Comparison of ENCODE assay signal across 10 cellular contexts in genomic region chr7:156156734-156157408, GRCh38.
DNase-seq lines count a peak whose midpoint lies in the region; ATAC-seq, FAIRE-seq and TF ChIP-seq lines count a peak whose summit lies in the region.
"Had no signal": no experiment of that assay in that cellular context is flagged by ENCODE, and none has a peak within 500 bp of the region (broad histone marks: within the 10 kb centered on the region; RNA-seq: fewer than 3 reads in every experiment).

No MANE protein-coding gene starts in this region.

- H3K9me2 ChIP-seq in Karpas-422 (replicated peaks; ENCODE audit: insufficient read depth, low read length), result no peaks in the 10 kb centered on the region
- no peaks in the 10 kb centered on the region for H3K9me2 ChIP-seq in neural cell (ENCODE audit: insufficient read depth, low read length)

- H3K4me2 ChIP-seq in Karpas-422 (ENCODE audit: low read depth, low read length, poor library complexity, severe bottlenecking) (no peak overlapping the region), GM12878 (ENCODE audit: control insufficient read depth, insufficient read depth) (no peak overlapping the region), neural cell (ENCODE audit: low read length) (no peak overlapping the region)

- TF ChIP-seq RAD21 in GM12878 (IDR thresholded peaks at IDR 0.05; ENCODE audit: insufficient read depth, low read depth, low read length) (0 out of 2 replicates have a peak, but pooled peaks have one; percentile 15), neural cell (conservative IDR thresholded peaks at IDR 0.05) (no peak)

- WGBS in GM12878 (ENCODE audit: insufficient coverage, insufficient replicate concordance, low lambda C conversion rate, missing lambda C conversion rate), result 51% methylated on average over 18 of the region's 20 CpGs
- WGBS in esophagus muscularis mucosa, result 64% methylated on average over 16 of the region's 20 CpGs

- TF ChIP-seq CTCF in GM12878 (IDR thresholded peaks at IDR 0.05 in 2 of 3, conservative IDR thresholded peaks at IDR 0.05 in 1 of 3; ENCODE audit: control insufficient read depth in 2 of 3, extremely low read depth in 1 of 3, insufficient read depth in 1 of 3, low read depth in 3 of 3, low read length in 3 of 3) (peak in 2 of 3 experiments; percentile 24 to 34; a peak in 2 of 6 replicates), neural cell (IDR thresholded peaks at IDR 0.05; ENCODE audit: poor library complexity, severe bottlenecking) (peak; percentile 22), esophagus muscularis mucosa (IDR thresholded peaks at IDR 0.05) (no peak)

- no peaks in the 10 kb centered on the region for H3K4me1 ChIP-seq in Karpas-422 (ENCODE audit: low read length)
- no peaks in the 10 kb centered on the region for H3K4me1 ChIP-seq in GM12878 (ENCODE audit: control insufficient read depth, insufficient read depth, low read length)
- no peaks in the 10 kb centered on the region for H3K4me1 ChIP-seq in esophagus muscularis mucosa

- RAD21 ChIA-PET in GM12878 (lab: Charles Lee; ENCODE audit: unreplicated experiment), result no interaction called here

- no TSS peak for BruUV-seq in GM12878 (replicated peaks; lab: Mats Ljungman, UMichigan)

- POLR2A ChIA-PET in GM12878 (lab: Charles Lee), result no interaction called here

- H3K9ac ChIP-seq in Karpas-422 (ENCODE audit: low read length) (no peak overlapping the region), GM12878 (ENCODE audit: control insufficient read depth, insufficient read depth, low read length) (no peak overlapping the region), neural cell (ENCODE audit: low read length) (no peak overlapping the region)

- H3F3A ChIP-seq in neural cell (ENCODE audit: insufficient read depth, low read length, poor library complexity, severe bottlenecking), result no peaks in the 10 kb centered on the region

- H3K27me3 ChIP-seq in Karpas-422 (ENCODE audit: low read length) (no peaks in the 10 kb centered on the region), GM12878 (replicated peaks in 1 of 2; ENCODE audit: control insufficient read depth in 2 of 2, insufficient read depth in 2 of 2, low read length in 1 of 2) (peaks cover 0 to 2% of the 10 kb centered on the region in 2 experiments; a peak in 1 of 4 replicates), neural cell (ENCODE audit: insufficient read depth, low read depth, low read length) (no peaks in the 10 kb centered on the region), esophagus muscularis mucosa (peaks cover 0 to 11% (median 0%) of the 10 kb centered on the region in 4 donors)

- in situ Hi-C loops in GM12878 (cut with MboI), result no loop called here

- intact Hi-C loops in GM12878 (cut with micrococcal nuclease; ENCODE audit: unreplicated experiment) (loop anchor here (10.0 kb wide), 1 partner anchor 342 kb away; the partner anchor contains the start of gene SHH), esophagus muscularis mucosa (cut with DNase I) (no loop called here)

- CTCF ChIA-PET in GM12878 (lab: Yijun Ruan, JAX), result interaction anchor here (0.6 to 0.7 kb wide), 2 partner anchors 88 to 251 kb away, joined by 3 to 4 read pairs; no protein-coding TSS in a partner anchor

- ATAC-seq in GM12878, result peak; percentile 59
- ATAC-seq in GM21786 (IDR thresholded peaks at IDR 0.05; ENCODE audit: unreplicated experiment), result no peak
- no peak for ATAC-seq in GM19328 (IDR thresholded peaks at IDR 0.05; ENCODE audit: unreplicated experiment)

- SMC1A ChIA-PET in GM12878 (lab: Charles Lee; ENCODE audit: uncharacterized antibody, unreplicated experiment), result no interaction called here

- TF ChIP-seq EP300 in GM12878 (IDR thresholded peaks at IDR 0.05; ENCODE audit: borderline replicate concordance in 1 of 2, control insufficient read depth in 1 of 2, low read depth in 2 of 2, low read length in 2 of 2) (no peak), neural cell (conservative IDR thresholded peaks at IDR 0.05; ENCODE audit: poor library complexity, severe bottlenecking) (no peak), esophagus muscularis mucosa (IDR thresholded peaks at IDR 0.05) (no peak)

- H3K27ac ChIP-seq in Karpas-422 (ENCODE audit: low read length) (no peak overlapping the region), GM12878 (ENCODE audit: control insufficient read depth, insufficient read depth) (no peak overlapping the region), neural cell (ENCODE audit: low read length) (no peak overlapping the region), esophagus muscularis mucosa (replicated peaks in 1 of 4) (no peak overlapping the region)

- no peaks in the 10 kb centered on the region for H3K36me3 ChIP-seq in Karpas-422 (ENCODE audit: insufficient read depth, low read length)
- no peaks in the 10 kb centered on the region for H3K36me3 ChIP-seq in GM12878 (ENCODE audit: control insufficient read depth in 2 of 2, insufficient read depth in 2 of 2, low read length in 1 of 2)
- no peaks in the 10 kb centered on the region for H3K36me3 ChIP-seq in neural cell (ENCODE audit: insufficient read depth, low read length)
- no peaks in the 10 kb centered on the region for H3K36me3 ChIP-seq in esophagus muscularis mucosa

- DNase-seq in DMS114 treated with DMSO at 0.1 percent for 48 hours (lab: John Stamatoyannopoulos, UW; ENCODE audit: unreplicated experiment) (peak; percentile 4), Karpas-422 (peak; percentile 60), GM12878 (ENCODE audit: low read depth, low spot score) (no peak), esophagus muscularis mucosa (ENCODE audit: extremely low spot score) (no peak), SKM-1 treated with dmso at 0.1 percent for 144 hours (lab: John Stamatoyannopoulos, UW; ENCODE audit: unreplicated experiment) (no peak)
- DNase-seq: effector CD4-positive, alpha-beta T cell had no signal

- no peaks in the 10 kb centered on the region for H4K20me1 ChIP-seq in Karpas-422 (ENCODE audit: insufficient read depth, low read depth, low read length)
- no peaks in the 10 kb centered on the region for H4K20me1 ChIP-seq in GM12878 (ENCODE audit: control insufficient read depth, insufficient read depth)
- H4K20me1 ChIP-seq in neural cell (ENCODE audit: insufficient read depth), result no peaks in the 10 kb centered on the region

- H3K79me2 ChIP-seq in Karpas-422 (ENCODE audit: low read length) (no peaks in the 10 kb centered on the region), GM12878 (ENCODE audit: control insufficient read depth, insufficient read depth, low read length) (no peaks in the 10 kb centered on the region), neural cell (replicated peaks; ENCODE audit: insufficient read depth, low read length) (no peaks in the 10 kb centered on the region)

- H3K4me3 ChIP-seq in Karpas-422 (ENCODE audit: low read length), result no peak overlapping the region
- H3K4me3 ChIP-seq in GM12878, result no peak overlapping the region
- H3K4me3 ChIP-seq in neural cell (ENCODE audit: low read length), result no peak overlapping the region
- no peak overlapping the region for H3K4me3 ChIP-seq in esophagus muscularis mucosa

- no peak for FAIRE-seq in GM12878 (lab: Jason Lieb, UNC)
- FAIRE-seq: GM18507 had no signal

- no peaks in the 10 kb centered on the region for H3K9me3 ChIP-seq in Karpas-422 (ENCODE audit: low read length)
- no peaks in the 10 kb centered on the region for H3K9me3 ChIP-seq in GM12878 (replicated peaks; ENCODE audit: control insufficient read depth, insufficient read depth, low read length)
- H3K9me3 ChIP-seq in neural cell (ENCODE audit: low read length), result no peaks in the 10 kb centered on the region
- H3K9me3 ChIP-seq in esophagus muscularis mucosa, result no peaks in the 10 kb centered on the region

- no peak for TF ChIP-seq POLR2A in GM12878 (IDR thresholded peaks at IDR 0.05; ENCODE audit: low read depth, low read length)
- TF ChIP-seq POLR2A in esophagus muscularis mucosa (IDR thresholded peaks at IDR 0.05; ENCODE audit: low read depth), result no peak

- H2AFZ ChIP-seq in Karpas-422 (ENCODE audit: low read length), result no peak overlapping the region
- H2AFZ ChIP-seq in GM12878 (ENCODE audit: control insufficient read depth, low read depth, low read length), result no peak overlapping the region
- no peak overlapping the region for H2AFZ ChIP-seq in neural cell (ENCODE audit: low read depth, low read length)

TF ChIP-seq in GM12878, 131 proteins besides CTCF, POLR2A, EP300 and RAD21 (continues in another document):
- TF ChIP-seq MTA2 (IDR thresholded peaks at IDR 0.05; ENCODE audit: low read depth) (no peak), ETV6 (conservative IDR thresholded peaks at IDR 0.05 in 1 of 2, IDR thresholded peaks at IDR 0.05 in 1 of 2; ENCODE audit: borderline replicate concordance in 1 of 2, low read depth in 1 of 2) (no peak), PKNOX1 (IDR thresholded peaks at IDR 0.05) (no peak), KDM1A (IDR thresholded peaks at IDR 0.05; ENCODE audit: borderline replicate concordance) (no peak), MTA3 (IDR thresholded peaks at IDR 0.05; ENCODE audit: borderline replicate concordance, low read length) (no peak), BHLHE40 (IDR thresholded peaks at IDR 0.05; ENCODE audit: borderline replicate concordance in 1 of 2, low read depth in 2 of 2, low read length in 1 of 2) (no peak)

TF ChIP-seq in neural cell, 6 proteins besides CTCF, POLR2A, EP300 and RAD21:
- TF ChIP-seq MXI1 (conservative IDR thresholded peaks at IDR 0.05; ENCODE audit: poor library complexity, severe bottlenecking), result no peak
- TF ChIP-seq REST (IDR thresholded peaks at IDR 0.05; ENCODE audit: borderline replicate concordance), result no peak
- no peak for TF ChIP-seq POLR2AphosphoS5 (IDR thresholded peaks at IDR 0.05)

Comparison
In these comparisons a context has a peak if more than half of its experiments do, and no peak if none do; other contexts are left out.
1. DNase-seq: peak in DMS114 treated with DMSO at 0.1 percent for 48 hours (single experiment) and Karpas-422 (single experiment); none in GM12878 (single experiment), esophagus muscularis mucosa (single experiment) and SKM-1 treated with dmso at 0.1 percent for 144 hours (single experiment).
2. CTCF ChIP-seq: peak in GM12878 (2 of 3) and neural cell (single experiment); none in esophagus muscularis mucosa (0 of 3).